16 cellular contexts compared by ENCODE assay signal in genomic region chr3:117548600-117548999, GRCh38.
"Had no signal": no experiment of that assay in that cellular context is flagged by ENCODE, and none has a peak within 500 bp of the region (broad histone marks: within the 10 kb centered on the region; RNA-seq: fewer than 3 reads in every experiment).

No MANE protein-coding gene starts in this region.

- H3K4me1 Mint-ChIP-seq: naive thymus-derived CD4-positive, alpha-beta T cell had no signal

- H3K27me3 Mint-ChIP-seq: naive thymus-derived CD4-positive, alpha-beta T cell; stimulated activated naive CD8-positive, alpha-beta T cell treated with anti-CD3 and anti-CD28 coated beads, Interleukin-15, Interleukin-2, amounts not matched to agents 100 ng/mL and 50 ng/mL, for 24 hours had no signal

- H3K27ac Mint-ChIP-seq: activated CD8-positive, alpha-beta T cell treated with anti-CD3 and anti-CD28 coated beads, Interleukin-2, amount 10 ng/mL, durations not matched to agents 7 days and 5 days; naive thymus-derived CD4-positive, alpha-beta T cell; stimulated activated naive CD8-positive, alpha-beta T cell treated with anti-CD3 and anti-CD28 coated beads, Interleukin-15, Interleukin-2, amounts not matched to agents 100 ng/mL and 50 ng/mL, for 24 hours had no signal

- H3K4me3 Mint-ChIP-seq: activated CD8-positive, alpha-beta T cell treated with anti-CD3 and anti-CD28 coated beads, Interleukin-2, amount 10 ng/mL, durations not matched to agents 7 days and 5 days; naive thymus-derived CD4-positive, alpha-beta T cell; stimulated activated naive CD8-positive, alpha-beta T cell treated with anti-CD3 and anti-CD28 coated beads, Interleukin-15, Interleukin-2, amounts not matched to agents 100 ng/mL and 50 ng/mL, for 24 hours had no signal

- DNase-seq: activated CD4-positive, alpha-beta T cell treated with anti-CD3 and anti-CD28 coated beads for 4 hours; activated CD8-positive, alpha-beta memory T cell treated with anti-CD3 and anti-CD28 coated beads, Interleukin-2, amount 50 U/mL, for 48 hours; activated CD8-positive, alpha-beta T cell treated with anti-CD3 and anti-CD28 coated beads, Interleukin-2, amount 10 ng/mL, durations not matched to agents 7 days and 5 days; effector CD4-positive, alpha-beta T cell; lower lobe of right lung; naive thymus-derived CD4-positive, alpha-beta T cell; posterior cingulate gyrus; right cardiac atrium; stimulated activated CD4-positive, alpha-beta T cell treated with anti-CD3 and anti-CD28 coated beads, Interleukin-4, amount 100 ng/mL, for 24 hours; T-helper 9 cell; WERI-Rb-1 had no signal

- H3K27me3 ChIP-seq: neutrophil had no signal

- H3K36me3 ChIP-seq: lower lobe of right lung, neutrophil, thoracic aorta, WERI-Rb-1 had no signal

- H3K4me3 ChIP-seq: coronary artery, lower lobe of right lung, thoracic aorta had no signal

- H3K9me3 ChIP-seq: lower lobe of right lung, neutrophil, thoracic aorta had no signal

- H3K4me1 ChIP-seq: lower lobe of right lung had no signal

- FAIRE-seq: endothelial cell of umbilical vein had no signal

- ATAC-seq: activated CD8-positive, alpha-beta T cell treated with anti-CD3 and anti-CD28 coated beads, Interleukin-2, amount 10 ng/mL, durations not matched to agents 7 days and 5 days; lower lobe of right lung; naive thymus-derived CD4-positive, alpha-beta T cell; right cardiac atrium had no signal
